Comparison of ENCODE assay signal across 8 cellular contexts in the genomic region with DNA sequence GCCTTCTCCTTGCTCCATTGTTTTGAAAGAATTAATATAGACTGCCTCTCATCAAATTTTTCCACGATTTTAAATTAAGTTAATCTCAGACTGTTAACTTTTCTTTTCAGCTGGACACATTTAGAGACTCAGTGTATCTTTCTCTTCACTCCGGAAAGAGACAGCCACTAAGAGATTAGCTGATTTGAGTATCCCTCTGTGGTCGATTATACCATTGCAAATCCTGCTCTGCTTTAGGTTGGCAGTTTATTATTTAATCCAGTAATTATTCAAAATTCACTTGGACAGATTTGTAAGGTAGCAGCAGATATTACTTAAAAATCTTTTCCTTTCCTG. TPM values are rescaled to one million over a fixed set of nuclear protein-coding genes. Genes with fewer than 3 reads are reported as not detected.
A peak's percentile ranks its signal among the peaks of the same experiment; 100 is the strongest.
DNase-seq lines count a peak whose midpoint lies in the region; ATAC-seq and TF ChIP-seq lines count a peak whose summit lies in the region.

No MANE protein-coding gene starts in this region.

- peaks cover 29% of the 10 kb centered on the region for H3K79me2 ChIP-seq in fibroblast of lung (ENCODE audit: control insufficient read depth, insufficient read depth, low read length)

- H3K27ac ChIP-seq in SJCRH30 (peak overlapping the region; percentile 84), fibroblast of lung (ENCODE audit: insufficient read depth, low read length) (peak overlapping the region; percentile 98), sigmoid colon (peak overlapping the region; percentile 95 to 97 (median 96))

- H3K4me3 ChIP-seq in GM12875 (ENCODE audit: low read depth, low read length): peak overlapping the region; percentile 99
- H3K4me3 ChIP-seq in SJCRH30: peak overlapping the region; percentile 100
- peak overlapping the region; percentile 79 to 98 (median 89) for H3K4me3 ChIP-seq in fibroblast of lung (replicated peaks in 1 of 4; ENCODE audit: control extremely low read depth in 1 of 4, insufficient read depth in 1 of 4, low read depth in 3 of 4, low read length in 4 of 4)
- H3K4me3 ChIP-seq in sigmoid colon: peak overlapping the region; percentile 80 to 97 (median 90)

- H3K27me3 ChIP-seq in SJCRH30: no peaks in the 10 kb centered on the region
- H3K27me3 ChIP-seq in fibroblast of lung (ENCODE audit: control insufficient read depth, insufficient read depth, low read length): no peaks in the 10 kb centered on the region
- no peaks in the 10 kb centered on the region for H3K27me3 ChIP-seq in sigmoid colon

- H3K9ac ChIP-seq in fibroblast of lung (ENCODE audit: insufficient read depth, low read length): peak overlapping the region; percentile 96

- intact Hi-C loops in sigmoid colon (cut with DNase I): loop anchor here (1.0 kb wide), 3 partner anchors 29 to 76 kb away; no protein-coding TSS in a partner anchor

- peak overlapping the region; percentile 91 for H3K4me2 ChIP-seq in fibroblast of lung (ENCODE audit: extremely low read depth, insufficient read depth, low read length)

- TF ChIP-seq POLR2A in sigmoid colon (IDR thresholded peaks at IDR 0.05): no peak

- H3K9me3 ChIP-seq in SJCRH30 (replicated peaks): no peaks in the 10 kb centered on the region
- no peaks in the 10 kb centered on the region for H3K9me3 ChIP-seq in fibroblast of lung (ENCODE audit: control insufficient read depth, insufficient read depth, low read depth, low read length)
- H3K9me3 ChIP-seq in sigmoid colon: no peaks in the 10 kb centered on the region

- H3K4me1 ChIP-seq in SJCRH30 (peaks cover 7% of the 10 kb centered on the region), fibroblast of lung (ENCODE audit: control insufficient read depth, extremely low read depth, insufficient read depth, low read length) (no peaks in the 10 kb centered on the region), sigmoid colon (peaks cover 0 to 33% (median 26%) of the 10 kb centered on the region in 4 donors)

- no peak for TF ChIP-seq EP300 in sigmoid colon (IDR thresholded peaks at IDR 0.05)

- TF ChIP-seq CTCF in GM12875 (IDR thresholded peaks at IDR 0.05; ENCODE audit: borderline replicate concordance, insufficient read depth, low read depth, low read length): no peak
- TF ChIP-seq CTCF in fibroblast of lung (conservative IDR thresholded peaks at IDR 0.05 in 1 of 2, IDR thresholded peaks at IDR 0.05 in 1 of 2; ENCODE audit: low read depth in 1 of 2, low read length in 2 of 2): no peak
- TF ChIP-seq CTCF in sigmoid colon (IDR thresholded peaks at IDR 0.05): no peak

- 3 to 5% methylated on average over 3 of the region's 3 CpGs for WGBS in sigmoid colon, 2 donors

- DNase-seq in SJCRH30: no peak
- DNase-seq in fibroblast of lung (ENCODE audit: low read depth in 2 of 2): peak in 1 of 2 donors; percentile 10
- DNase-seq in sigmoid colon: no peak
- no peak for DNase-seq in RPMI8226
- DNase-seq in pons (ENCODE audit: low spot score): no peak
- DNase-seq in activated CD4-positive, alpha-beta T cell treated with anti-CD3 and anti-CD28 coated beads for 4 hours: no peak

- no peaks in the 10 kb centered on the region for H4K20me1 ChIP-seq in fibroblast of lung (ENCODE audit: control insufficient read depth, extremely low read depth, insufficient read depth, low read length)

- ATAC-seq in GM21526 (IDR thresholded peaks at IDR 0.05; ENCODE audit: low FRiP score, unreplicated experiment): no peak

- peak overlapping the region; percentile 79 for H2AFZ ChIP-seq in fibroblast of lung (ENCODE audit: low read length)

- H3K36me3 ChIP-seq in SJCRH30: peaks cover 22% of the 10 kb centered on the region
- peaks cover 3% of the 10 kb centered on the region for H3K36me3 ChIP-seq in fibroblast of lung (ENCODE audit: control insufficient read depth, insufficient read depth, low read length)
- H3K36me3 ChIP-seq in sigmoid colon: peaks cover 0 to 5% (median 3%) of the 10 kb centered on the region in 4 donors

RNA-seq across cellular contexts. Expression of a gene that starts 0.6 kb away (rescaled TPM):
- total RNA-seq in SJCRH30 (2014; rRNA removed; shearing (Covaris generic)): 125 and 147 TPM in 2 replicates
- total RNA-seq in fibroblast of lung (140 and 167 TPM in 2 replicates), sigmoid colon (100 to 1,000 TPM in 2 of 4 donors, 10 to 100 TPM in 2; 72.6 to 133 (median 101) TPM)
- polyA plus RNA-seq in fibroblast of lung (117 TPM in 2 replicates), sigmoid colon (100 to 1,000 TPM in 2 of 3 donors, 10 to 100 TPM in 1; 63.8 to 168 (median 106) TPM)
- polyA plus RNA-seq in fibroblast of lung (2012): 85.5 and 94.9 TPM in 2 replicates
- 5.8 and 6.5 TPM in 2 replicates for polyA minus RNA-seq in fibroblast of lung (ENCODE audit: low replicate concordance)

RNA-seq across cellular contexts. Expression of a gene that starts 29.2 kb away (rescaled TPM):
- 12.6 and 15.9 TPM in 2 replicates for total RNA-seq in SJCRH30 (2014; rRNA removed; shearing (Covaris generic))
- total RNA-seq in fibroblast of lung (6.2 and 7.6 TPM in 2 replicates), sigmoid colon (10 to 100 TPM; 17.5 to 21.4 (median 18.9) TPM)
- polyA plus RNA-seq in fibroblast of lung (4.8 and 7.8 TPM in 2 replicates), sigmoid colon (1 to 10 TPM; 2.3 to 3.8 (median 3.0) TPM)
- 3.9 and 6.6 TPM in 2 replicates for polyA plus RNA-seq in fibroblast of lung (2012)
- 3.8 and 4.4 TPM in 2 replicates for polyA minus RNA-seq in fibroblast of lung (ENCODE audit: low replicate concordance)

RNA-seq across cellular contexts. Expression of a gene that starts 48.0 kb away (rescaled TPM):
- total RNA-seq in SJCRH30 (2014; rRNA removed; shearing (Covaris generic)): 13.5 and 15.7 TPM in 2 replicates
- total RNA-seq in fibroblast of lung: 20.0 and 27.6 TPM in 2 replicates
- polyA plus RNA-seq in fibroblast of lung: 19.4 and 19.7 TPM in 2 replicates
- polyA plus RNA-seq in fibroblast of lung (2012): 9.6 TPM in 2 replicates
- 1.5 and 4.6 TPM in 2 replicates for polyA minus RNA-seq in fibroblast of lung (ENCODE audit: low replicate concordance)
- 10 to 100 TPM; 24.5 to 34.3 (median 26.5) TPM for total RNA-seq in sigmoid colon
- 10 to 100 TPM; 11.1 to 15.5 (median 11.4) TPM for polyA plus RNA-seq in sigmoid colon

RNA-seq across cellular contexts. Expression of a gene that starts 48.1 kb away (rescaled TPM):
- total RNA-seq in SJCRH30 (2014; rRNA removed; shearing (Covaris generic)): 29.2 and 35.7 TPM in 2 replicates
- total RNA-seq in fibroblast of lung (14.4 and 17.0 TPM in 2 replicates), sigmoid colon (10 to 100 TPM in 1 of 4 donors, 1 to 10 TPM in 3; 6.3 to 17.1 (median 8.9) TPM)
- polyA plus RNA-seq in fibroblast of lung (10.9 and 11.2 TPM in 2 replicates), sigmoid colon (1 to 10 TPM; 1.2 to 3.7 (median 3.5) TPM)
- polyA plus RNA-seq in fibroblast of lung (2012): 5.0 and 6.6 TPM in 2 replicates
- polyA minus RNA-seq in fibroblast of lung (ENCODE audit: low replicate concordance): 1.5 and 7.4 TPM in 2 replicates
